12 cellular contexts compared by ENCODE assay signal in genomic region chr5:102715405-102715804, GRCh38. TPM values are rescaled to one million over a fixed set of nuclear protein-coding genes. Genes with fewer than 3 reads are reported as not detected.
DNase-seq lines count a peak whose midpoint lies in the region; ATAC-seq and TF ChIP-seq lines count a peak whose summit lies in the region.
"Had no signal": no experiment of that assay in that cellular context is flagged by ENCODE, and none has a peak within 500 bp of the region (broad histone marks: within the 10 kb centered on the region; RNA-seq: fewer than 3 reads in every experiment).

No MANE protein-coding gene starts in this region.

- ATAC-seq in GM21528 (IDR thresholded peaks at IDR 0.05; ENCODE audit: low FRiP score, unreplicated experiment) (no peak), lower lobe of right lung (no peak)
- ATAC-seq: Right ventricle myocardium inferior had no signal

- WGBS in esophagus squamous epithelium, 2 donors, result 16 to 26% methylated on average over 3 of the region's 3 CpGs

- no peak overlapping the region for H3K4me3 ChIP-seq in esophagus squamous epithelium
- no peak overlapping the region for H3K4me3 ChIP-seq in lower lobe of right lung
- H3K4me3 ChIP-seq: tibial artery had no signal

- H3K27me3 ChIP-seq in esophagus squamous epithelium (no peaks in the 10 kb centered on the region), lower lobe of right lung (ENCODE audit: low read depth) (no peaks in the 10 kb centered on the region)
- H3K27me3 ChIP-seq: tibial artery had no signal

- H3K27ac ChIP-seq in esophagus squamous epithelium (no peak overlapping the region), lower lobe of right lung (no peak overlapping the region)
- H3K27ac ChIP-seq: parathyroid adenoma, tibial artery had no signal

- peak; percentile 62 for DNase-seq in GM04504 (ENCODE audit: low read depth)
- DNase-seq in NCI-H460 (ENCODE audit: extremely low read depth, low read depth), result peak; percentile 5
- peak; percentile 59 for DNase-seq in dedifferentiated amniotic fluid mesenchymal stem cell (ENCODE audit: extremely low spot score)
- peak; percentile 79 for DNase-seq in non-pigmented ciliary epithelial cell (ENCODE audit: low read depth)
- no peak for DNase-seq in esophagus squamous epithelium (lab: John Stamatoyannopoulos, UW)
- no peak for DNase-seq in lower lobe of right lung
- DNase-seq: activated CD4-positive, alpha-beta T cell treated with anti-CD3 and anti-CD28 coated beads for 1 hour; GOT3; tibial artery had no signal

- TF ChIP-seq CTCF in esophagus squamous epithelium (IDR thresholded peaks at IDR 0.05) (no peak), lower lobe of right lung (IDR thresholded peaks at IDR 0.05) (no peak)

- intact Hi-C loops in esophagus squamous epithelium (cut with DNase I) (no loop called here), lower lobe of right lung (cut with DNase I) (no loop called here)

- H3K4me1 ChIP-seq in esophagus squamous epithelium, result no peaks in the 10 kb centered on the region
- H3K4me1 ChIP-seq in lower lobe of right lung, result no peaks in the 10 kb centered on the region
- H3K4me1 ChIP-seq: parathyroid adenoma, tibial artery had no signal

- no peaks in the 10 kb centered on the region for H3K36me3 ChIP-seq in esophagus squamous epithelium
- H3K36me3 ChIP-seq in lower lobe of right lung, result no peaks in the 10 kb centered on the region
- H3K36me3 ChIP-seq: tibial artery had no signal

- H3K9me3 ChIP-seq in esophagus squamous epithelium (no peaks in the 10 kb centered on the region), lower lobe of right lung (no peaks in the 10 kb centered on the region)
- H3K9me3 ChIP-seq: tibial artery had no signal

- TF ChIP-seq POLR2A in esophagus squamous epithelium (IDR thresholded peaks at IDR 0.05), result no peak

RNA-seq across cellular contexts. Expression of gene PAM, which starts 39.7 kb away (rescaled TPM):
- total RNA-seq in NCI-H460 (2014; rRNA removed; shearing (Covaris generic)), result 80.8 and 83.3 TPM in 2 replicates
- polyA plus RNA-seq in NCI-H460 (2014; cell fraction: nucleus; rRNA removed), result 52.3 and 64.2 TPM in 2 replicates
- 10 to 100 TPM; 33.0 to 88.5 (median 53.8) TPM for total RNA-seq in esophagus squamous epithelium
- 171 TPM for total RNA-seq in lower lobe of right lung

Comparison
In these comparisons a context has a peak if more than half of its experiments do, and no peak if none do; other contexts are left out.
1. DNase-seq: peak in GM04504 (single experiment), NCI-H460 (single experiment), dedifferentiated amniotic fluid mesenchymal stem cell (single experiment) and non-pigmented ciliary epithelial cell (single experiment); none in esophagus squamous epithelium (single experiment) and lower lobe of right lung (single experiment).